ENCODE assay signal across 8 cellular contexts in the genomic region with DNA sequence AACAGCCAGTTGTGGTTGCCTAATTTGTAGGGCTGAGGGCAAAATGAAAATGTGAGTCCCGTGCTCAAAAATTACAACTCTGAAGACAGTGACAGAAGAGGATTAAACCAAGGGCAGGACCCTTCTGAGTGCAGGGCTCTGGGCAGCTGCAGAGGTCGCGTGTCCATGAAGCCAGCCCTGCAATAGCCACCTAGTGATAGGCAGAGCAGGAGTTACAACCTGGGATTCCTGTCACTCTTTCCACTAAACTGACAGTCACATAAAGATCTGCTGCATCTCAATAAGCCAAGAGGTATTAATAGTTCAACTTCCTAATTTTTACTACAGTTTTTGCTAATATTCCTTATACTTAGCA.
DNase-seq lines count a peak whose midpoint lies in the region; ATAC-seq, FAIRE-seq and TF ChIP-seq lines count a peak whose summit lies in the region.

No MANE protein-coding gene starts in this region.

- H3K9me3 ChIP-seq in pancreas (no peaks in the 10 kb centered on the region), mucosa of descending colon (no peaks in the 10 kb centered on the region), esophagus squamous epithelium (no peaks in the 10 kb centered on the region)

- H3K36me3 Mint-ChIP-seq in activated naive CD8-positive, alpha-beta T cell treated with anti-CD3 and anti-CD28 coated beads, Interleukin-2, amount 50 U/mL, for 24 hours (ENCODE audit: low read depth), result no peaks in the 10 kb centered on the region

- ATAC-seq in GM19372 (IDR thresholded peaks at IDR 0.05; ENCODE audit: low read depth, unreplicated experiment), result peak; percentile 22
- ATAC-seq in HG02943 (IDR thresholded peaks at IDR 0.05; ENCODE audit: low read depth, unreplicated experiment), result peak; percentile 14
- ATAC-seq in activated naive CD8-positive, alpha-beta T cell treated with anti-CD3 and anti-CD28 coated beads, Interleukin-2, amount 50 U/mL, for 24 hours, result no peak
- peak in 3 of 4 donors; percentile 29 to 57 (median 50) for ATAC-seq in pancreas
- ATAC-seq in mucosa of descending colon, result no peak

- peaks cover 30% of the 10 kb centered on the region for H3K4me1 Mint-ChIP-seq in activated naive CD8-positive, alpha-beta T cell treated with anti-CD3 and anti-CD28 coated beads, Interleukin-2, amount 50 U/mL, for 24 hours

- FAIRE-seq in pancreas (lab: Jason Lieb, UNC), result no peak

- intact Hi-C loops in pancreas (cut with DNase I), result loop anchor here in 1 of 3 donors (10.0 kb wide), 1 partner anchor 93 kb away; the partner anchor contains the start of gene SLC2A13
- intact Hi-C loops in mucosa of descending colon (cut with DNase I, micrococcal nuclease), result loop anchor here (5.0 kb wide), 1 partner anchor 96 kb away; the partner anchor contains the start of gene SLC2A13 (in 2 of the 2)
- intact Hi-C loops in esophagus squamous epithelium (cut with DNase I), result loop anchor here (5.0 kb wide), 1 partner anchor 96 kb away; the partner anchor contains the start of gene SLC2A13

- H3K27me3 ChIP-seq in pancreas, result no peaks in the 10 kb centered on the region
- no peaks in the 10 kb centered on the region for H3K27me3 ChIP-seq in esophagus squamous epithelium

- DNase-seq in activated naive CD8-positive, alpha-beta T cell treated with anti-CD3 and anti-CD28 coated beads, Interleukin-2, amount 50 U/mL, for 24 hours, result no peak
- DNase-seq in pancreas (no peak), cerebellar nuclear complex (lab: John Stamatoyannopoulos, UW) (no peak), mucosa of descending colon (no peak), esophagus squamous epithelium (lab: John Stamatoyannopoulos, UW) (no peak), NCI-H82 treated with DMSO at 0.1 percent for 48 hours (lab: John Stamatoyannopoulos, UW; ENCODE audit: unreplicated experiment) (no peak)

- no peak for TF ChIP-seq CTCF in pancreas (IDR thresholded peaks at IDR 0.05)
- no peak for TF ChIP-seq CTCF in mucosa of descending colon (IDR thresholded peaks at IDR 0.05)
- no peak for TF ChIP-seq CTCF in esophagus squamous epithelium (IDR thresholded peaks at IDR 0.05)

- TF ChIP-seq POLR2A in esophagus squamous epithelium (IDR thresholded peaks at IDR 0.05), result no peak

- H3K4me1 ChIP-seq in pancreas, result no peaks in the 10 kb centered on the region
- H3K4me1 ChIP-seq in mucosa of descending colon (ENCODE audit: low read depth), result peaks cover 26% of the 10 kb centered on the region
- peaks cover 0 to 7% (median 0%) of the 10 kb centered on the region in 3 donors for H3K4me1 ChIP-seq in esophagus squamous epithelium

- H3K27ac ChIP-seq in pancreas (no peak overlapping the region), esophagus squamous epithelium (no peak overlapping the region)

- WGBS in pancreas, 2 donors, result 68 to 77% methylated on average over 3 of the region's 3 CpGs
- WGBS in esophagus squamous epithelium, 2 donors, result 74 to 82% methylated on average over 3 of the region's 3 CpGs

- H3K4me3 ChIP-seq in pancreas (no peak overlapping the region), mucosa of descending colon (no peak overlapping the region), esophagus squamous epithelium (peak overlapping the region in 1 of 4 donors; percentile 47)

- no peaks in the 10 kb centered on the region for H3K36me3 ChIP-seq in pancreas
- H3K36me3 ChIP-seq in mucosa of descending colon (ENCODE audit: low read depth), result no peaks in the 10 kb centered on the region
- no peaks in the 10 kb centered on the region for H3K36me3 ChIP-seq in esophagus squamous epithelium

- no peak overlapping the region for H3K27ac Mint-ChIP-seq in activated naive CD8-positive, alpha-beta T cell treated with anti-CD3 and anti-CD28 coated beads, Interleukin-2, amount 50 U/mL, for 24 hours

- H3K9me3 Mint-ChIP-seq in activated naive CD8-positive, alpha-beta T cell treated with anti-CD3 and anti-CD28 coated beads, Interleukin-2, amount 50 U/mL, for 24 hours, result no peaks in the 10 kb centered on the region

- H3K4me3 Mint-ChIP-seq in activated naive CD8-positive, alpha-beta T cell treated with anti-CD3 and anti-CD28 coated beads, Interleukin-2, amount 50 U/mL, for 24 hours, result peak overlapping the region; percentile 54

- no peaks in the 10 kb centered on the region for H3K27me3 Mint-ChIP-seq in activated naive CD8-positive, alpha-beta T cell treated with anti-CD3 and anti-CD28 coated beads, Interleukin-2, amount 50 U/mL, for 24 hours

Comparison
In these comparisons a context has a peak if more than half of its experiments do, and no peak if none do; other contexts are left out.
1. ATAC-seq: peak in GM19372 (single experiment), HG02943 (single experiment) and pancreas (3 of 4); none in activated naive CD8-positive, alpha-beta T cell treated with anti-CD3 and anti-CD28 coated beads, Interleukin-2, amount 50 U/mL, for 24 hours (single experiment) and mucosa of descending colon (single experiment).